Comparison of ENCODE assay signal across 9 cellular contexts in genomic region chr14:106657460-106657859, GRCh38.
DNase-seq lines count a peak whose midpoint lies in the region; ATAC-seq and TF ChIP-seq lines count a peak whose summit lies in the region.
"Had no signal": no experiment of that assay in that cellular context is flagged by ENCODE, and none has a peak within 500 bp of the region (broad histone marks: within the 10 kb centered on the region; RNA-seq: fewer than 3 reads in every experiment).

No MANE protein-coding gene starts in this region.

- no peaks in the 10 kb centered on the region for H3K79me1 ChIP-seq in trophoblast cell (ENCODE audit: low read length)

- no peak overlapping the region for H4K12ac ChIP-seq in trophoblast cell (ENCODE audit: low read depth, low read length)

- peaks cover 15% of the 10 kb centered on the region for H3K4me1 Mint-ChIP-seq in activated naive CD8-positive, alpha-beta T cell treated with anti-CD3 and anti-CD28 coated beads for 36 hours
- H3K4me1 Mint-ChIP-seq in stimulated activated effector memory CD8-positive, alpha-beta T cell treated with anti-CD3 and anti-CD28 coated beads, Interleukin-12 subunit alpha, Interleukin-12 subunit beta, amount 100 ng/mL, for 72 hours: peaks cover 21% of the 10 kb centered on the region

- H3K23ac ChIP-seq in trophoblast cell (ENCODE audit: low read length): no peak overlapping the region

- H3K36me3 ChIP-seq in hepatocyte (replicated peaks; ENCODE audit: insufficient read depth, low read depth): no peaks in the 10 kb centered on the region
- H3K36me3 ChIP-seq in trophoblast cell (ENCODE audit: control insufficient read depth in 1 of 2, insufficient read depth in 2 of 2, low read length in 2 of 2): no peaks in the 10 kb centered on the region

- no peaks in the 10 kb centered on the region for H3K9me3 Mint-ChIP-seq in activated naive CD8-positive, alpha-beta T cell treated with anti-CD3 and anti-CD28 coated beads for 36 hours
- no peaks in the 10 kb centered on the region for H3K9me3 Mint-ChIP-seq in stimulated activated effector memory CD8-positive, alpha-beta T cell treated with anti-CD3 and anti-CD28 coated beads, Interleukin-12 subunit alpha, Interleukin-12 subunit beta, amount 100 ng/mL, for 72 hours

- H2AFZ ChIP-seq in hepatocyte: no peak overlapping the region
- no peak overlapping the region for H2AFZ ChIP-seq in trophoblast cell (ENCODE audit: insufficient read depth, low read length, poor library complexity)

- H3K9me2 ChIP-seq in hepatocyte (replicated peaks; ENCODE audit: insufficient read depth): no peaks in the 10 kb centered on the region

- ATAC-seq in stimulated activated effector memory CD8-positive, alpha-beta T cell treated with anti-CD3 and anti-CD28 coated beads, Interleukin-12 subunit alpha, Interleukin-12 subunit beta, amount 100 ng/mL, for 72 hours: peak; percentile 60

- TF ChIP-seq CTCF in GM20000 (IDR thresholded peaks at IDR 0.05; ENCODE audit: extremely low read depth, missing control alignments) (peak; percentile 91), VCaP (conservative IDR thresholded peaks at IDR 0.05) (peak; percentile 46; the same call in 1 of the 2 replicates), hepatocyte (IDR thresholded peaks at IDR 0.05; ENCODE audit: poor library complexity) (no peak)

- peaks cover 8% of the 10 kb centered on the region for H3K27me3 Mint-ChIP-seq in activated naive CD8-positive, alpha-beta T cell treated with anti-CD3 and anti-CD28 coated beads for 36 hours

- H3K9ac ChIP-seq in trophoblast cell (ENCODE audit: low read length): no peak overlapping the region

- H3K27ac Mint-ChIP-seq in activated naive CD8-positive, alpha-beta T cell treated with anti-CD3 and anti-CD28 coated beads for 36 hours: no peak overlapping the region
- no peak overlapping the region for H3K27ac Mint-ChIP-seq in stimulated activated effector memory CD8-positive, alpha-beta T cell treated with anti-CD3 and anti-CD28 coated beads, Interleukin-12 subunit alpha, Interleukin-12 subunit beta, amount 100 ng/mL, for 72 hours

- no peak overlapping the region for H2AK5ac ChIP-seq in trophoblast cell (ENCODE audit: low read length)

- no peaks in the 10 kb centered on the region for H4K20me1 ChIP-seq in hepatocyte (ENCODE audit: insufficient read depth, poor library complexity, severe bottlenecking)

- H3K27me3 ChIP-seq in hepatocyte (no peaks in the 10 kb centered on the region), trophoblast cell (ENCODE audit: insufficient read depth, low read length) (no peaks in the 10 kb centered on the region)

- no peak overlapping the region for H3K14ac ChIP-seq in trophoblast cell (ENCODE audit: low read length)

- H3K4me1 ChIP-seq in hepatocyte (ENCODE audit: insufficient read depth): no peaks in the 10 kb centered on the region
- no peaks in the 10 kb centered on the region for H3K4me1 ChIP-seq in trophoblast cell (ENCODE audit: control insufficient read depth in 1 of 2, insufficient read depth in 2 of 2, low read length in 2 of 2)

- H3K4me2 ChIP-seq in hepatocyte (no peak overlapping the region), trophoblast cell (ENCODE audit: low read length) (no peak overlapping the region)

- no peak overlapping the region for H3K4me3 Mint-ChIP-seq in activated naive CD8-positive, alpha-beta T cell treated with anti-CD3 and anti-CD28 coated beads for 36 hours
- no peak overlapping the region for H3K4me3 Mint-ChIP-seq in stimulated activated effector memory CD8-positive, alpha-beta T cell treated with anti-CD3 and anti-CD28 coated beads, Interleukin-12 subunit alpha, Interleukin-12 subunit beta, amount 100 ng/mL, for 72 hours

- H2BK12ac ChIP-seq in trophoblast cell (ENCODE audit: low read length): no peak overlapping the region

- DNase-seq in GM20000 (ENCODE audit: low spot score): peak; percentile 17
- peak; percentile 57 for DNase-seq in activated naive CD8-positive, alpha-beta T cell treated with anti-CD3 and anti-CD28 coated beads for 36 hours
- DNase-seq in stimulated activated effector memory CD8-positive, alpha-beta T cell treated with anti-CD3 and anti-CD28 coated beads, Interleukin-12 subunit alpha, Interleukin-12 subunit beta, amount 100 ng/mL, for 72 hours (ENCODE audit: low spot score in 2 of 2): peak; percentile 63 to 85
- no peak for DNase-seq in NCI-H187 (lab: John Stamatoyannopoulos, UW)
- no peak for DNase-seq in hepatocyte (ENCODE audit: low spot score)
- DNase-seq in AG08396 (ENCODE audit: low spot score): no peak
- DNase-seq in trophoblast cell: no peak

- H3K4me3 ChIP-seq in hepatocyte (no peak overlapping the region), trophoblast cell (ENCODE audit: low read depth, low read length) (no peak overlapping the region)

- WGBS in hepatocyte (ENCODE audit: low lambda C conversion rate, missing lambda C conversion rate): 72% methylated on average over 8 of the region's 8 CpGs
- WGBS in trophoblast cell (ENCODE audit: extremely low coverage, insufficient coverage, insufficient read length): no CpG with 5 or more reads among the region's 8 CpGs

- H2BK5ac ChIP-seq in trophoblast cell (ENCODE audit: low read depth, low read length, poor library complexity): no peak overlapping the region

- no peak overlapping the region for H3K4ac ChIP-seq in trophoblast cell (ENCODE audit: low read depth, low read length)

- H3K9me3 ChIP-seq in hepatocyte (ENCODE audit: low read depth) (no peaks in the 10 kb centered on the region), trophoblast cell (ENCODE audit: insufficient read depth, low read depth, low read length) (peaks cover 13% of the 10 kb centered on the region)

- no peak overlapping the region for H2BK120ac ChIP-seq in trophoblast cell (ENCODE audit: insufficient read depth, low read length, poor library complexity)

- no peaks in the 10 kb centered on the region for H3K79me2 ChIP-seq in hepatocyte
- H3K79me2 ChIP-seq in trophoblast cell (ENCODE audit: control insufficient read depth, insufficient read depth, low read length, poor library complexity): no peaks in the 10 kb centered on the region

- no peak overlapping the region for H4K91ac ChIP-seq in trophoblast cell (ENCODE audit: low read depth, low read length)

- no peaks in the 10 kb centered on the region for H3K36me3 Mint-ChIP-seq in activated naive CD8-positive, alpha-beta T cell treated with anti-CD3 and anti-CD28 coated beads for 36 hours
- H3K36me3 Mint-ChIP-seq in stimulated activated effector memory CD8-positive, alpha-beta T cell treated with anti-CD3 and anti-CD28 coated beads, Interleukin-12 subunit alpha, Interleukin-12 subunit beta, amount 100 ng/mL, for 72 hours: no peaks in the 10 kb centered on the region

- no peak overlapping the region for H3K18ac ChIP-seq in trophoblast cell (ENCODE audit: low read length)

- H4K8ac ChIP-seq in trophoblast cell (ENCODE audit: low read depth, low read length): no peak overlapping the region

- H3K27ac ChIP-seq in VCaP (no peak overlapping the region), hepatocyte (no peak overlapping the region), trophoblast cell (ENCODE audit: low read depth, low read length) (no peak overlapping the region)
- H3K27ac ChIP-seq: RWPE1 had no signal

Comparison
In these comparisons a context has a peak if more than half of its experiments do, and no peak if none do; other contexts are left out.
1. DNase-seq: peak in GM20000 (single experiment), activated naive CD8-positive, alpha-beta T cell treated with anti-CD3 and anti-CD28 coated beads for 36 hours (single experiment) and stimulated activated effector memory CD8-positive, alpha-beta T cell treated with anti-CD3 and anti-CD28 coated beads, Interleukin-12 subunit alpha, Interleukin-12 subunit beta, amount 100 ng/mL, for 72 hours (2 of 2); none in NCI-H187 (0 of 2), hepatocyte (single experiment), AG08396 (single experiment) and trophoblast cell (0 of 2).